Comparison of ENCODE assay signal across 8 cellular contexts in genomic region chr7:131327626-131328386, GRCh38. TPM values are rescaled to one million over a fixed set of nuclear protein-coding genes. Genes with fewer than 3 reads are reported as not detected.
DNase-seq lines count a peak whose midpoint lies in the region; ATAC-seq and TF ChIP-seq lines count a peak whose summit lies in the region.

Gene MKLN1 (plus strand): TSS chr7:131327876. CDS start chr7:131327900, 24 bp downstream.

- H3K27me3 ChIP-seq in HUES48 (ENCODE audit: control insufficient read depth, insufficient read depth, low read length): no peaks in the 10 kb centered on the region
- H3K27me3 ChIP-seq in OCI-LY3 (ENCODE audit: low read depth, low read length): no peaks in the 10 kb centered on the region

- DNase-seq in D341Med (ENCODE audit: low spot score) (peak; percentile 98), activated T-cell treated with anti-CD3 and anti-CD28 coated beads for 24 hours (ENCODE audit: low read depth) (peak; percentile 83), epithelial cell of esophagus (ENCODE audit: low read depth) (peak; percentile 94), mucosa of gallbladder (ENCODE audit: low spot score) (peak; percentile 90)
- DNase-seq in stimulated activated CD8-positive, alpha-beta memory T cell treated with anti-CD3 and anti-CD28 coated beads, Interleukin-4, amount 100 ng/mL, for 24 hours (ENCODE audit: low read depth): peak; percentile 87

- H3K4me2 ChIP-seq in OCI-LY3 (ENCODE audit: low read length): peak within 1 kb of the TSS; percentile 99

- H3K36me3 ChIP-seq in HUES48 (ENCODE audit: control insufficient read depth, insufficient read depth, low read length) (no peaks in the 10 kb centered on the region), OCI-LY3 (replicated peaks; ENCODE audit: low read depth, low read length) (no peaks in the 10 kb centered on the region)

- no peak for TF ChIP-seq CTCF in OCI-LY3 (IDR thresholded peaks at IDR 0.05; ENCODE audit: low read depth, low read length)
- no peak for TF ChIP-seq CTCF in epithelial cell of esophagus (IDR thresholded peaks at IDR 0.05; ENCODE audit: insufficient read depth, low read depth, low read length, missing control alignments)

- H3K9ac ChIP-seq in HUES48 (ENCODE audit: low read depth, low read length): peak within 1 kb of the TSS; percentile 98
- H3K9ac ChIP-seq in OCI-LY3 (ENCODE audit: low read length): peak within 1 kb of the TSS; percentile 95

- H2AFZ ChIP-seq in OCI-LY3 (ENCODE audit: low read depth, low read length): peak within 1 kb of the TSS; percentile 99

- H3K79me2 ChIP-seq in OCI-LY3 (ENCODE audit: low read length): peaks cover 53% of the 10 kb centered on the region

- peak within 1 kb of the TSS; percentile 97 for H3K27ac ChIP-seq in HUES48 (ENCODE audit: low read depth, low read length)
- H3K27ac ChIP-seq in OCI-LY3 (ENCODE audit: low read length): peak within 1 kb of the TSS; percentile 64

- ATAC-seq in GM21390 (IDR thresholded peaks at IDR 0.05; ENCODE audit: unreplicated experiment): peak; percentile 85

- peaks cover 36% of the 10 kb centered on the region for H3K4me1 ChIP-seq in HUES48 (ENCODE audit: control insufficient read depth, insufficient read depth, low read length)
- H3K4me1 ChIP-seq in OCI-LY3 (ENCODE audit: low read length): peaks cover 33% of the 10 kb centered on the region

- peak within 1 kb of the TSS; percentile 98 for H3K4me3 ChIP-seq in HUES48 (ENCODE audit: low read depth, low read length)
- H3K4me3 ChIP-seq in OCI-LY3 (ENCODE audit: low read length): peak within 1 kb of the TSS; percentile 91
- H3K4me3 ChIP-seq in epithelial cell of esophagus (ENCODE audit: low read length): peak within 1 kb of the TSS; percentile 91

- H3K9me3 ChIP-seq in HUES48 (ENCODE audit: control insufficient read depth, insufficient read depth, low read length) (no peaks in the 10 kb centered on the region), OCI-LY3 (ENCODE audit: insufficient read depth, low read length) (no peaks in the 10 kb centered on the region)

- H4K20me1 ChIP-seq in OCI-LY3 (ENCODE audit: insufficient read depth, low read length): peaks cover 12% of the 10 kb centered on the region

RNA-seq across cellular contexts. Expression of gene MKLN1, which starts in this region (rescaled TPM):
- total RNA-seq in mucosa of gallbladder: 49.6 TPM

Comparison
In these comparisons a context has a peak if more than half of its experiments do, and no peak if none do; other contexts are left out.
1. Peak in every context shown above with its lines: DNase-seq, ATAC-seq, H3K4me3 ChIP-seq and H3K27ac ChIP-seq.